Comparison of ENCODE assay signal across 1 cellular context in the genomic region with DNA sequence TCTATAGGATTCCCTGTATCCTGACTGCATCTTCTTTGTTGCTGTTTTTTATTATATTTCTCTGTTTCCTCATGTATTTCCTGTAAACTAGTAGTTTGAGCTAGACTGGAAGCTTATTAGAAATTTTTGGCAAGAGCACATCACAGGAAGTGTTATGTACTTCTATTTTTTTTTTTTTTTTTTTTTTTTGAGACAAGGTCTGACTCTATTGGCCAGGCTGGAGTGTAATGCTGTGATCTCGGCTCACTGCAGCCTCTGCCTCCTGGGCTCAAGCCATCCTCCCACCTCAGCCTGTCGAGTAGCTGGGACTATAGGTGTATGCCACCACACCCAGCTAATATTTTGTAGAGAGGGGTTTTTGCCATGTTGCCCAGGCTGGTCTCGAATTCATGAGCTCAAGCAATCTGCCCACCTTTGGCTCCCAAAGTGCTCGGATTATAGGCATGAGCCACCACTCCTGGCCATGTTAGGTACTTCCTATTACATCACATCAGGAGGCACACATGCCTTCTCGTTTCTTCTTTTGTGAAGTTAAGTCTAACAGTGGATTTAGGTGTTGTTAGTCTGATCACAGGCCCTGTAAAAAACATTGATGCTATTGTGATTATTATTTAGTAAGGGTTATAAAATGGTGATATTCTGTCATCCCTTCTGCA.
TF ChIP-seq lines count a peak whose summit lies in the region.

No MANE protein-coding gene starts in this region.

TF ChIP-seq in A549, 52 proteins besides CTCF, POLR2A, EP300 and RAD21 (continued from another document):
- TF ChIP-seq, protein P1, sequence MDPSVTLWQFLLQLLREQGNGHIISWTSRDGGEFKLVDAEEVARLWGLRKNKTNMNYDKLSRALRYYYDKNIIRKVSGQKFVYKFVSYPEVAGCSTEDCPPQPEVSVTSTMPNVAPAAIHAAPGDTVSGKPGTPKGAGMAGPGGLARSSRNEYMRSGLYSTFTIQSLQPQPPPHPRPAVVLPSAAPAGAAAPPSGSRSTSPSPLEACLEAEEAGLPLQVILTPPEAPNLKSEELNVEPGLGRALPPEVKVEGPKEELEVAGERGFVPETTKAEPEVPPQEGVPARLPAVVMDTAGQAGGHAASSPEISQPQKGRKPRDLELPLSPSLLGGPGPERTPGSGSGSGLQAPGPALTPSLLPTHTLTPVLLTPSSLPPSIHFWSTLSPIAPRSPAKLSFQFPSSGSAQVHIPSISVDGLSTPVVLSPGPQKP (IDR thresholded peaks at IDR 0.05; ENCODE audit: low read depth, low read length): no peak
TF ChIP-seq in A549: peak in this region for 0.
